11 cellular contexts compared by ENCODE assay signal in genomic region chr9:5764130-5764868, GRCh38.
DNase-seq lines count a peak whose midpoint lies in the region; ATAC-seq and TF ChIP-seq lines count a peak whose summit lies in the region.
"Had no signal": no experiment of that assay in that cellular context is flagged by ENCODE, and none has a peak within 500 bp of the region (broad histone marks: within the 10 kb centered on the region; RNA-seq: fewer than 3 reads in every experiment).

No MANE protein-coding gene starts in this region.

- WGBS in mammary epithelial cell (ENCODE audit: low coverage, missing lambda C conversion rate): 100% methylated on average over 1 of the region's 1 CpG
- 90% methylated on average over 1 of the region's 1 CpG for WGBS in right lobe of liver (ENCODE audit: insufficient coverage, low coverage, low lambda C conversion rate, missing lambda C conversion rate)

- H3K36me3 Mint-ChIP-seq in T-cell: peaks cover 57% of the 10 kb centered on the region

- H3K36me3 ChIP-seq in mammary epithelial cell (ENCODE audit: insufficient read depth, low read length): peaks cover 30% of the 10 kb centered on the region
- peaks cover 0 to 57% (median 2%) of the 10 kb centered on the region in 4 donors for H3K36me3 ChIP-seq in right lobe of liver

- in situ Hi-C loops in GM13976 (cut with MboI; ENCODE audit: low sequenced_read_pairs, unreplicated experiment): no loop called here
- in situ Hi-C loops in mammary epithelial cell (cut with MboI; ENCODE audit: low sequenced_read_pairs in 2 of 2): no loop called here

- no peaks in the 10 kb centered on the region for H3K9me3 ChIP-seq in mammary epithelial cell (replicated peaks; ENCODE audit: insufficient read depth, low read length)
- no peaks in the 10 kb centered on the region for H3K9me3 ChIP-seq in right lobe of liver

- no peaks in the 10 kb centered on the region for H3K9me3 Mint-ChIP-seq in T-cell

- no peak for TF ChIP-seq CTCF in GM13976 (IDR thresholded peaks at IDR 0.05; ENCODE audit: borderline replicate concordance, control extremely low read depth, extremely low read depth, insufficient read depth, missing control alignments)
- TF ChIP-seq CTCF in mammary epithelial cell (conservative IDR thresholded peaks at IDR 0.05 in 1 of 2, IDR thresholded peaks at IDR 0.05 in 1 of 2; ENCODE audit: extremely low read depth in 1 of 2, insufficient read depth in 1 of 2, low read depth in 1 of 2, low read length in 2 of 2): no peak
- no peak for TF ChIP-seq CTCF in right lobe of liver (IDR thresholded peaks at IDR 0.05)

- no peaks in the 10 kb centered on the region for H4K20me1 ChIP-seq in mammary epithelial cell (ENCODE audit: insufficient read depth, low read length)

- TF ChIP-seq POLR2A in right lobe of liver (IDR thresholded peaks at IDR 0.05): no peak

- H3K27ac Mint-ChIP-seq in T-cell: peak overlapping the region; percentile 29 to 53

- H3K27me3 Mint-ChIP-seq in T-cell: no peaks in the 10 kb centered on the region

- H3K9ac ChIP-seq in mammary epithelial cell (ENCODE audit: insufficient read depth, low read length): no peak overlapping the region

- no peaks in the 10 kb centered on the region for H3K79me2 ChIP-seq in mammary epithelial cell (ENCODE audit: insufficient read depth, low read length)

- no TSS peak for BruUV-seq in mammary epithelial cell (replicated peaks; lab: Mats Ljungman, UMichigan)

- CTCF ChIA-PET in T-cell (lab: Charles Lee): interaction anchor here (0.6 kb wide), 2 partner anchors 69 to 761 kb away, joined by 3 read pairs; no protein-coding TSS in a partner anchor
- CTCF ChIA-PET in mammary epithelial cell (lab: Charles Lee; ENCODE audit: low non-redundant PET): no interaction called here

- H3K4me3 ChIP-seq in mammary epithelial cell (replicated peaks in 1 of 3; ENCODE audit: insufficient read depth in 1 of 3, low read depth in 2 of 3, low read length in 3 of 3): no peak overlapping the region
- H3K4me3 ChIP-seq in right lobe of liver: no peak overlapping the region

- H3K4me2 ChIP-seq in mammary epithelial cell (ENCODE audit: insufficient read depth, low read depth, low read length): no peak overlapping the region

- H3K27me3 ChIP-seq in mammary epithelial cell (ENCODE audit: insufficient read depth, low read length): no peaks in the 10 kb centered on the region
- no peaks in the 10 kb centered on the region for H3K27me3 ChIP-seq in right lobe of liver

- DNase-seq in GM13976 (ENCODE audit: low spot score): peak; percentile 46
- no peak for DNase-seq in T-cell
- no peak for DNase-seq in Right ventricle myocardium superior
- DNase-seq in mammary epithelial cell: no peak
- no peak for DNase-seq in NCI-H1048 (lab: John Stamatoyannopoulos, UW)
- no peak for DNase-seq in right lobe of liver
- DNase-seq: foreskin fibroblast; NCI-H524 treated with DMSO at 0.1 percent for 48 hours; stimulated activated CD4-positive, alpha-beta T cell treated with anti-CD3 and anti-CD28 coated beads, Interleukin-4, amount 100 ng/mL, for 4 hours had no signal

- peaks cover 6 to 28% (median 16%) of the 10 kb centered on the region in 3 donors for H3K4me1 Mint-ChIP-seq in T-cell

- dilution Hi-C loops in mammary epithelial cell (cut with HindIII; ENCODE audit: low sequenced_read_pairs): no loop called here

- H3K4me1 ChIP-seq in mammary epithelial cell (ENCODE audit: insufficient read depth, low read length): no peaks in the 10 kb centered on the region
- H3K4me1 ChIP-seq in right lobe of liver: no peaks in the 10 kb centered on the region

- H3K4me3 Mint-ChIP-seq in T-cell: no peak overlapping the region

- POLR2A ChIA-PET in T-cell (lab: Charles Lee): interaction anchor here in 1 of 2 donors (0.6 kb wide), 1 partner anchor 11 kb away, joined by 3 read pairs; no protein-coding TSS in a partner anchor

- H2AFZ ChIP-seq in mammary epithelial cell (ENCODE audit: low read depth, low read length): no peak overlapping the region

- intact Hi-C loops in Right ventricle myocardium superior (cut with DNase I): no loop called here
- intact Hi-C loops in mammary epithelial cell (cut with micrococcal nuclease): no loop called here
- intact Hi-C loops in right lobe of liver (cut with DNase I): no loop called here

- no peak overlapping the region for H3K27ac ChIP-seq in mammary epithelial cell (ENCODE audit: insufficient read depth, low read depth, low read length)
- H3K27ac ChIP-seq in right lobe of liver: no peak overlapping the region

- peak; percentile 73 for ATAC-seq in GM19328 (IDR thresholded peaks at IDR 0.05; ENCODE audit: unreplicated experiment)
- peak; percentile 81 for ATAC-seq in HG02943 (IDR thresholded peaks at IDR 0.05; ENCODE audit: low read depth, unreplicated experiment)
- ATAC-seq in T-cell (replicated peaks in 1 of 4): no peak
- ATAC-seq in Right ventricle myocardium superior (ENCODE audit: poor library complexity): no peak
- ATAC-seq in right lobe of liver: no peak

Comparison
In these comparisons a context has a peak if more than half of its experiments do, and no peak if none do; other contexts are left out.
1. ATAC-seq: peak in GM19328 (single experiment) and HG02943 (single experiment); none in T-cell (0 of 4), Right ventricle myocardium superior (single experiment) and right lobe of liver (0 of 4).